ENCODE assay signal across 28 cellular contexts in genomic region chr16:67837811-67838210, GRCh38.
"Had no signal": no experiment of that assay in that cellular context is flagged by ENCODE, and none has a peak within 500 bp of the region (broad histone marks: within the 10 kb centered on the region; RNA-seq: fewer than 3 reads in every experiment).

No MANE protein-coding gene starts in this region.

- ATAC-seq: activated CD8-positive, alpha-beta T cell treated with anti-CD3 and anti-CD28 coated beads, Interleukin-2, amount 10 ng/mL, durations not matched to agents 7 days and 5 days; activated naive CD4-positive, alpha-beta T cell treated with anti-CD3 and anti-CD28 coated beads, Interleukin-2, amount 50 U/mL, for 72 hours; activated naive CD8-positive, alpha-beta T cell treated with anti-CD3 and anti-CD28 coated beads, Interleukin-2, amount 50 U/mL, for 24 hours; body of pancreas; PC-3; WTC11 had no signal

- H3K27ac ChIP-seq: ascending aorta, body of pancreas, SJSA1 had no signal

- H3K36me3 ChIP-seq: ascending aorta had no signal

- FAIRE-seq: RCC 7860 had no signal

- DNase-seq: activated CD4-positive, alpha-beta T cell treated with anti-CD3 and anti-CD28 coated beads for 48 hours; activated CD4-positive, alpha-beta T cell treated with anti-CD3 and anti-CD28 coated beads, Interleukin-2, amount 50 U/mL, for 4 hours; activated CD4-positive, CD25-positive, alpha-beta regulatory T cell treated with anti-CD3 and anti-CD28 coated beads, Interleukin-2, amount 50 U/mL, for 72 hours; activated CD8-positive, alpha-beta memory T cell treated with anti-CD3 and anti-CD28 coated beads, Interleukin-2, amount 50 U/mL, for 48 hours; activated CD8-positive, alpha-beta T cell treated with anti-CD3 and anti-CD28 coated beads, Interleukin-2, amount 10 ng/mL, durations not matched to agents 7 days and 5 days; activated effector memory CD4-positive, alpha-beta T cell treated with Interleukin-2 at 50 U/mL for 16 hours; activated naive CD4-positive, alpha-beta T cell; activated naive CD8-positive, alpha-beta T cell treated with anti-CD3 and anti-CD28 coated beads, Interleukin-2, amount 50 U/mL, for 24 hours; activated T-cell treated with anti-CD3 and anti-CD28 coated beads, Interleukin-2, amount 50 U/mL, for 1 hour; amniotic stem cell; body of pancreas; KG1; NCI-H1048; NCI-H146; NCI-H187 treated with DMSO at 0.1 percent for 48 hours; NCI-H2107; NCI-H2171 treated with DMSO at 0.1 percent for 48 hours; NCI-H345; NCI-H510A; NCI-H526 treated with DMSO at 0.1 percent for 48 hours; PC-3; SHP77; T-helper 9 cell had no signal

- H3K4me3 ChIP-seq: ascending aorta, body of pancreas, SJSA1 had no signal

- H3K27me3 ChIP-seq: ascending aorta, body of pancreas, SJSA1 had no signal

- H3K9me3 ChIP-seq: ascending aorta, body of pancreas, SJSA1 had no signal
